In the genomic region with DNA sequence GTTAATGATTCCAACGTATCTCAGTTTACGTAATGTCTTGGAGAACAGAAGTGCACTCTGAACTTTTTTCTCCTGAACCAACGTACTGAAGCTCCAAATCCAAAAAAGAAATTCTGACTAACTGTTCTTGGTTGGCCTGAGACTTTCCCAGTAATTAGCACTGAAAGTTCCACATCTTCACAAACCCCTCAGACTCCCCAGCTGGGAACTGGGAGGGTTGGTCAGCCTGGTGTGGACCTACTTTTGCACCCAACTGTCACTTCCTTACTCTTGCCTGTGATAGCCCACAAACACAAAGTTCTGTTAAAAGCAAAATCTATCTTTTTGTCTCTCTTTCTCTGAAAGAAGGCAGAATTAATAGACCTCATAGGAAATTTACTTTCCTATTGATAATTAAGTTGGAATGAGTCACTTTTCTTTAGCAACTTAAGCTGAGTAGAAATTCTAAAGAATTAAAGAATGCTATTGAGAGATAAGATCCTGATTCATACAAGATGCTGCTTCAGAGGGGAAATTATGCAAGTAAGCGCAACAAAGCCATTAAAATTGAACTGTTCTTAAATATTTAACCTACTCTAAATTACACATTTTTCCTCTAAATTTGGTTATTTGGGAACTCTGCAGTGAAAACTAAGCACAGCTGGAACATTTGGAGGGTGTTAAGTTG, we compare ENCODE assay signal across 1 cellular context.
TF ChIP-seq lines count a peak whose summit lies in the region.

No MANE protein-coding gene starts in this region.

TF ChIP-seq in A549, 52 proteins besides CTCF, POLR2A, EP300 and RAD21 (continued from another document):
- TF ChIP-seq MAX (IDR thresholded peaks at IDR 0.05) (no peak), MAZ (IDR thresholded peaks at IDR 0.05; ENCODE audit: borderline replicate concordance, low read depth, low read length) (no peak), SMC3 (IDR thresholded peaks at IDR 0.05) (no peak), HEYL (CRISPR knock-in tag; IDR thresholded peaks at IDR 0.05) (no peak), JUNB (IDR thresholded peaks at IDR 0.05) (no peak), FOSL2 (IDR thresholded peaks at IDR 0.05) (no peak), FOSL2 (CRISPR knock-in tag; IDR thresholded peaks at IDR 0.05) (no peak)
